19 cellular contexts compared by ENCODE assay signal in the genomic region with DNA sequence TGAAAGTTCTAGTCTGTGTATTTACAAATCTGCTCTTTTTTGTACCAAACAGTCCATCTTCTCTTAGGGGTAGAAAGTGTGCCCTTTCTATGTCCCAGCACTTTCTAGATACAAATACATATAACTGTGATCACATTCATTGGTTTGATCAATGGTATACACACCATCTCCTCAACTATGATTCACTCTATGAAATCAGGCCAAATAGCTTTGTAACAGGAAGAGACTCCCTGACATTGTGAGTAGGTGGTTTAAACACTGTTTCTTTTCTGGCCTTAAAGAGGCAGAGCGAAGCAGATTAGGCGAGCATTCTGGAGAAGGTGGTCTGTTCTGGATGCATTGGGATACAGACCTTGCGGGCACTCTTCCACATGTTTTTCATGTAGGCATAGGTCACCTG. TPM values are rescaled to one million over a fixed set of nuclear protein-coding genes. Genes with fewer than 3 reads are reported as not detected.
A peak's percentile ranks its signal among the peaks of the same experiment; 100 is the strongest.
DNase-seq lines count a peak whose midpoint lies in the region; TF ChIP-seq lines count a peak whose summit lies in the region.
"Had no signal": no experiment of that assay in that cellular context is flagged by ENCODE, and none has a peak within 500 bp of the region (broad histone marks: within the 10 kb centered on the region; RNA-seq: fewer than 3 reads in every experiment).

No MANE protein-coding gene starts in this region.

- H3K4me3 ChIP-seq in breast epithelium = no peak overlapping the region
- H3K4me3 ChIP-seq: GM12878, pancreas, spleen had no signal

- no peaks in the 10 kb centered on the region for H3K27me3 ChIP-seq in breast epithelium
- H3K27me3 ChIP-seq: pancreas, spleen had no signal

- peak; percentile 30 for DNase-seq in Ammon's horn (ENCODE audit: low spot score)
- peak; percentile 10 for DNase-seq in LHCN-M2 (ENCODE audit: low read depth)
- DNase-seq in breast epithelium (ENCODE audit: low spot score in 2 of 2) = no peak
- peak; percentile 57 to 68 for DNase-seq in lung microvascular endothelial cell (ENCODE audit: low read depth in 2 of 2)
- no peak for DNase-seq in HT-29 (ENCODE audit: low spot score)
- DNase-seq in G401 (ENCODE audit: low spot score) = no peak
- DNase-seq in SHP77 (lab: John Stamatoyannopoulos, UW) = no peak
- no peak for DNase-seq in stimulated activated CD4-positive, alpha-beta T cell treated with anti-CD3 and anti-CD28 coated beads, Interleukin-4, amount 100 ng/mL, for 1 hour
- DNase-seq: activated B cell treated with CpG ODN at 0.5 μM for 24 hours; amygdala; DMS79; effector CD4-positive, alpha-beta T cell; NCI-H1694; NCI-H524 treated with DMSO at 0.1 percent for 48 hours; pancreas; spleen had no signal

- no peaks in the 10 kb centered on the region for H3K9me3 ChIP-seq in breast epithelium
- H3K9me3 ChIP-seq: pancreas, spleen had no signal

- in situ Hi-C loops in G401 (cut with HindIII; ENCODE audit: low sequenced_read_pairs) = no loop called here

- no peaks in the 10 kb centered on the region for H3K36me3 ChIP-seq in breast epithelium

- H3K27ac ChIP-seq in breast epithelium = peak overlapping the region; percentile 81 to 86
- H3K27ac ChIP-seq: pancreas, spleen had no signal

- intact Hi-C loops in breast epithelium (cut with DNase I; ENCODE audit: low total_unique reads) = no loop called here

- H3K4me1 ChIP-seq in breast epithelium = peaks cover 0 to 7% of the 10 kb centered on the region in 2 donors
- H3K4me1 ChIP-seq: pancreas had no signal

- no peak for TF ChIP-seq CTCF in breast epithelium (IDR thresholded peaks at IDR 0.05)

- no peak for TF ChIP-seq POLR2A in breast epithelium (IDR thresholded peaks at IDR 0.05)

RNA-seq across cellular contexts. Expression of gene EXOSC10, which starts 39.3 kb away (rescaled TPM):
- total RNA-seq in LHCN-M2 (2014; rRNA removed) (55.8 and 62.1 TPM in 2 replicates), breast epithelium (10 to 100 TPM; 57.9 to 97.6 (median 77.7) TPM), lung microvascular endothelial cell (32.0 and 35.9 TPM in 2 replicates)
- 30.3 TPM for polyA plus RNA-seq in LHCN-M2 (2012)
- total RNA-seq in HT-29 (2014; rRNA removed; shearing (Covaris generic)) = 47.6 and 50.5 TPM in 2 replicates
- total RNA-seq in G401 (2014; rRNA removed; shearing (Covaris generic)) = 42.5 and 61.7 TPM in 2 replicates

RNA-seq across cellular contexts. Expression of gene ANGPTL7, which starts 50.2 kb away (rescaled TPM):
- total RNA-seq in LHCN-M2 (2014; rRNA removed) = not detected in 2 replicates
- polyA plus RNA-seq in LHCN-M2 (2012) = 0.02 TPM
- total RNA-seq in breast epithelium = 10 to 100 TPM in 2 of 3 donors, 1 to 10 TPM in 1; 6.6 to 30.3 (median 20.0) TPM
- total RNA-seq in lung microvascular endothelial cell = not detected in 2 replicates
- not detected in 2 replicates for total RNA-seq in HT-29 (2014; rRNA removed; shearing (Covaris generic))
- total RNA-seq in G401 (2014; rRNA removed; shearing (Covaris generic)) = not detected in 2 replicates
- total RNA-seq: activated B cell treated with CpG ODN at 0.5 μM for 24 hours, GM12878, mononuclear cell, spleen had no signal
- polyA plus RNA-seq: CD14-positive monocyte had no signal

Comparison
In these comparisons a context has a peak if more than half of its experiments do, and no peak if none do; other contexts are left out.
1. DNase-seq: peak in Ammon's horn (single experiment), LHCN-M2 (single experiment) and lung microvascular endothelial cell (2 of 2); none in breast epithelium (0 of 2), HT-29 (single experiment), G401 (single experiment), SHP77 (0 of 2) and stimulated activated CD4-positive, alpha-beta T cell treated with anti-CD3 and anti-CD28 coated beads, Interleukin-4, amount 100 ng/mL, for 1 hour (single experiment).